9 cellular contexts compared by ENCODE assay signal in the genomic region with DNA sequence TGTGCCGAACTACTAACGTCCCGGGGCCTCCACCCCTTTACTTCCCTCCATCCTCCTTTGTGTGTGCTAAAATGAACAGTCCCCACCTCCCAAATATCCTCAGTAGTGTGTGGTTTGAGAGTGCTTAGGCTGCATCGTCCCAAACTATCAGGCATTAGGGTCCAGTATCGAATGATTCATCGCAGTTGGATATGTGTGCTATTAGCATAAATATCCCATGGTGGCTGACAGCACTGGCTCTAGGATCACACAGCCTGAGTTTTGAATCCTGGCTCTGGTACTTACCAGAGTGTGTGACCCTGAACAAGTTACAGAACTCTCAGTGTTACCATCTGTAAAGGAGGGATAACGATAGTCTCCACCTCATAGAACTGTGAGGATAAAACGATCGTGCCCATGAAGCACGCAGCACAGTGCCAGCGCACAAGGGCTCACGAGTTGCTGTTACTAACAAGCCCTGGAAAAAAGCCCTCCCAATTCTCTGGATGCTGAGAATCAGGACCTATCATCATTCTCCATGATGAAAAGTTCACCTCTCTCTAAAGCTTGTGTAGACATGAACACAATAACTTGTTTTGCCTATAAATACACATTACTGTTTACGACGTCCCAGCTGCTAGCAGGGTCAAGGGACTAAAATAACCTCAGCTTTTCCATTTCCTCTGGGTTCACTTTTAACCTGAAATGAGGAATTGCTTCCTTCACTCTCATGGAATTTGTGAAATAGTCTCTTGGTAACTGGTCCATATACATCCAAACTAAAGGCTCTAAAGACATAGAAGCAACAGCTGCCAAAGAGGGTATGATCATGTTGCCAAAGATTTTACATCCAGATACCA. TPM values are rescaled to one million over a fixed set of nuclear protein-coding genes. Genes with fewer than 3 reads are reported as not detected.
A peak's percentile ranks its signal among the peaks of the same experiment; 100 is the strongest.
DNase-seq lines count a peak whose midpoint lies in the region; ATAC-seq and TF ChIP-seq lines count a peak whose summit lies in the region.
"Had no signal": no experiment of that assay in that cellular context is flagged by ENCODE, and none has a peak within 500 bp of the region (broad histone marks: within the 10 kb centered on the region; RNA-seq: fewer than 3 reads in every experiment).

No MANE protein-coding gene starts in this region.

- H3K9me3 Mint-ChIP-seq in Calu3 (ENCODE audit: low read depth, unreplicated experiment): no peaks in the 10 kb centered on the region

- TF ChIP-seq CTCF in Calu3 (IDR thresholded peaks at IDR 0.05; ENCODE audit: unreplicated experiment) (no peak), psoas muscle (IDR thresholded peaks at IDR 0.05) (no peak)

- CTCF ChIA-PET in Calu3 (lab: Charles Lee): interaction anchor here (1.5 kb wide), 1 partner anchor 12 kb away, joined by 4 read pairs; no protein-coding TSS in a partner anchor

- ATAC-seq in psoas muscle: peak; percentile 43 to 61 (median 53)

- H3K36me3 Mint-ChIP-seq in Calu3 (ENCODE audit: insufficient read depth, unreplicated experiment): no peaks in the 10 kb centered on the region

- intact Hi-C loops in Calu3 (cut with micrococcal nuclease; ENCODE audit: unreplicated experiment) (no loop called here), psoas muscle (cut with DNase I) (no loop called here)

- peak overlapping the region; percentile 77 for H3K27ac Mint-ChIP-seq in Calu3 (ENCODE audit: unreplicated experiment)

- H3K36me3 ChIP-seq in iPS-18a (ENCODE audit: control insufficient read depth, low read depth, low read length) (no peaks in the 10 kb centered on the region), psoas muscle (ENCODE audit: insufficient read depth in 1 of 2, low read depth in 1 of 2) (no peaks in the 10 kb centered on the region)

- WGBS in psoas muscle, 3 donors: 16 to 28% (median 18%) methylated on average over 14 of the region's 14 CpGs

- no peak for DNase-seq in Calu3
- DNase-seq in psoas muscle: no peak
- no peak for DNase-seq in KG1 (lab: John Stamatoyannopoulos, UW)
- no peak for DNase-seq in RPMI8226
- no peak for DNase-seq in activated CD4-positive, alpha-beta T cell treated with anti-CD3 and anti-CD28 coated beads, Interleukin-2, amount 50 U/mL, for 48 hours
- no peak for DNase-seq in NCI-H774 (lab: John Stamatoyannopoulos, UW)
- DNase-seq: islet precursor cell had no signal

- peaks cover 57% of the 10 kb centered on the region for H3K4me1 Mint-ChIP-seq in Calu3 (ENCODE audit: low read depth, unreplicated experiment)

- BruUV-seq in Calu3 (replicated peaks; lab: Mats Ljungman, UMichigan): no TSS peak

- no peaks in the 10 kb centered on the region for H3K9me3 ChIP-seq in iPS-18a (ENCODE audit: control insufficient read depth, low read depth, low read length)
- no peaks in the 10 kb centered on the region for H3K9me3 ChIP-seq in psoas muscle

- H3K27me3 ChIP-seq in iPS-18a (ENCODE audit: control insufficient read depth, insufficient read depth, low read length) (no peaks in the 10 kb centered on the region), psoas muscle (ENCODE audit: insufficient read depth in 3 of 3, low read length in 2 of 3) (no peaks in the 10 kb centered on the region)

- peaks cover 44% of the 10 kb centered on the region for H3K4me1 ChIP-seq in iPS-18a (ENCODE audit: control insufficient read depth, low read depth, low read length)
- peaks cover 65% of the 10 kb centered on the region for H3K4me1 ChIP-seq in psoas muscle

- H3K27me3 Mint-ChIP-seq in Calu3 (ENCODE audit: unreplicated experiment): no peaks in the 10 kb centered on the region

- no peak overlapping the region for H3K9ac ChIP-seq in iPS-18a (ENCODE audit: low read length)

- H3K27ac ChIP-seq in angular gyrus (ENCODE audit: low read depth, low read length) (peak overlapping the region; percentile 94), iPS-18a (ENCODE audit: low read length) (peak overlapping the region; percentile 4), psoas muscle (peak overlapping the region; percentile 81)

- H3K4me3 Mint-ChIP-seq in Calu3 (ENCODE audit: low read depth, unreplicated experiment): peak overlapping the region; percentile 37

- H3K4me3 ChIP-seq in iPS-18a (ENCODE audit: low read length) (no peak overlapping the region), psoas muscle (peak overlapping the region; percentile 10)

RNA-seq across cellular contexts. Expression of a gene that starts 51.0 kb away (rescaled TPM):
- total RNA-seq in Calu3 (2022) (49.1 and 51.3 TPM in 2 replicates), psoas muscle (10 to 100 TPM; 11.2 to 14.8 (median 12.7) TPM)
- 10 to 100 TPM in 1 of 3 donors, 1 to 10 TPM in 2; 8.0 to 14.5 (median 8.3) TPM for polyA plus RNA-seq in psoas muscle

Comparison
In these comparisons a context has a peak if more than half of its experiments do, and no peak if none do; other contexts are left out.
1. H3K27ac ChIP-seq: peak in every context shown above with its lines; median percentile 94 in angular gyrus; 81 in psoas muscle; 4 in iPS-18a.